10 cellular contexts compared by ENCODE assay signal in genomic region chr20:50308166-50308512, GRCh38.
DNase-seq lines count a peak whose midpoint lies in the region; ATAC-seq and TF ChIP-seq lines count a peak whose summit lies in the region.
"Had no signal": no experiment of that assay in that cellular context is flagged by ENCODE, and none has a peak within 500 bp of the region (broad histone marks: within the 10 kb centered on the region; RNA-seq: fewer than 3 reads in every experiment).

No MANE protein-coding gene starts in this region.

- H3K36me3 ChIP-seq in ACC112 (ENCODE audit: insufficient read depth, low read length) = no peaks in the 10 kb centered on the region
- H3K36me3 ChIP-seq in esophagus (ENCODE audit: control insufficient read depth in 2 of 2, insufficient read depth in 2 of 2, low read length in 1 of 2) = no peaks in the 10 kb centered on the region
- H3K36me3 ChIP-seq: BE2C had no signal

- peaks cover 70% of the 10 kb centered on the region for H3K4me1 Mint-ChIP-seq in osteocyte (ENCODE audit: unreplicated experiment)

- H3K27ac Mint-ChIP-seq in osteocyte (ENCODE audit: unreplicated experiment) = peak overlapping the region; percentile 95

- H2AFZ ChIP-seq in ACC112 (ENCODE audit: low read length, unreplicated experiment) = no peak overlapping the region

- H3K4me3 ChIP-seq in ACC112 (ENCODE audit: low read depth, low read length) (no peak overlapping the region), esophagus (ENCODE audit: low read depth in 1 of 2, low read length in 2 of 2) (no peak overlapping the region)

- ATAC-seq in GM19328 (IDR thresholded peaks at IDR 0.05; ENCODE audit: unreplicated experiment) (no peak), GM18519 (IDR thresholded peaks at IDR 0.05; ENCODE audit: low FRiP score, unreplicated experiment) (no peak)

- H3K9me3 ChIP-seq in esophagus (ENCODE audit: control insufficient read depth in 2 of 2, insufficient read depth in 1 of 2, low read depth in 1 of 2, low read length in 1 of 2) = no peaks in the 10 kb centered on the region
- H3K9me3 ChIP-seq: BE2C had no signal

- no peaks in the 10 kb centered on the region for H3K9me3 Mint-ChIP-seq in osteocyte (ENCODE audit: unreplicated experiment)

- H3K27me3 ChIP-seq in ACC112 (ENCODE audit: insufficient read depth, low read length) (no peaks in the 10 kb centered on the region), esophagus (ENCODE audit: control insufficient read depth in 1 of 2, insufficient read depth in 2 of 2, low read length in 2 of 2) (no peaks in the 10 kb centered on the region)
- H3K27me3 ChIP-seq: BE2C had no signal

- no peaks in the 10 kb centered on the region for H3K79me2 ChIP-seq in ACC112 (ENCODE audit: control insufficient read depth, insufficient read depth, low read length, unreplicated experiment)

- H3K4me1 ChIP-seq in ACC112 (ENCODE audit: control insufficient read depth, insufficient read depth, low read length, unreplicated experiment) (peaks cover 65% of the 10 kb centered on the region), esophagus (ENCODE audit: control insufficient read depth in 2 of 2, insufficient read depth in 2 of 2, low read length in 1 of 2) (peaks cover 0 to 23% of the 10 kb centered on the region in 2 donors)

- DNase-seq in RPMI7951 (ENCODE audit: low read depth) (peak; percentile 44), osteocyte (ENCODE audit: extremely low spot score, unreplicated experiment) (no peak), GOT3 (lab: John Stamatoyannopoulos, UW) (no peak)
- DNase-seq in central memory CD4-positive, alpha-beta T cell = no peak
- DNase-seq: T-helper 1 cell had no signal

- H3K27ac ChIP-seq in ACC112 (ENCODE audit: low read depth, low read length) (peak overlapping the region; percentile 97), esophagus (ENCODE audit: low read depth in 2 of 2, low read length in 1 of 2) (peak overlapping the region; percentile 36 to 79)

- 44 to 47% methylated on average over 3 of the region's 3 CpGs for WGBS in esophagus, 2 donors

- H3K4me3 Mint-ChIP-seq in osteocyte (ENCODE audit: unreplicated experiment) = no peak overlapping the region

- no peaks in the 10 kb centered on the region for H3K36me3 Mint-ChIP-seq in osteocyte (ENCODE audit: unreplicated experiment)

- no peaks in the 10 kb centered on the region for H3K27me3 Mint-ChIP-seq in osteocyte (ENCODE audit: unreplicated experiment)

- no peak for TF ChIP-seq CTCF in osteocyte (IDR thresholded peaks at IDR 0.05)
